21 cellular contexts compared by ENCODE assay signal in genomic region chr22:25409240-25409639, GRCh38.
DNase-seq lines count a peak whose midpoint lies in the region; ATAC-seq, FAIRE-seq and TF ChIP-seq lines count a peak whose summit lies in the region.
"Had no signal": no experiment of that assay in that cellular context is flagged by ENCODE, and none has a peak within 500 bp of the region (broad histone marks: within the 10 kb centered on the region; RNA-seq: fewer than 3 reads in every experiment).

No MANE protein-coding gene starts in this region.

- TF ChIP-seq RAD21 in HepG2 (CRISPR knock-in tag; IDR thresholded peaks at IDR 0.05), result no peak

- H3K4me3 Mint-ChIP-seq in WTC11, result no peak overlapping the region
- H3K4me3 Mint-ChIP-seq: CD8-positive, alpha-beta T cell had no signal

- H3K27me3 ChIP-seq in right lobe of liver, result no peaks in the 10 kb centered on the region
- H3K27me3 ChIP-seq in HepG2 (ENCODE audit: control insufficient read depth in 1 of 2, insufficient read depth in 2 of 2, low read length in 2 of 2), result peaks cover 1 to 14% of the 10 kb centered on the region in 2 experiments; a peak in 2 of 5 replicates
- H3K27me3 ChIP-seq in left ventricle myocardium inferior (ENCODE audit: low read depth), result no peaks in the 10 kb centered on the region
- H3K27me3 ChIP-seq: BLaER1 treated with 17β-estradiol and CSF1 and Interleukin-3, amounts not matched to agents 10 nM and 100 nM had no signal

- no peak overlapping the region for H3K4me3 ChIP-seq in right lobe of liver
- H3K4me3 ChIP-seq in HepG2 (replicated peaks in 1 of 3; ENCODE audit: insufficient read depth in 1 of 3, low read depth in 2 of 3, low read length in 3 of 3), result no peak overlapping the region
- no peak overlapping the region for H3K4me3 ChIP-seq in left ventricle myocardium inferior
- H3K4me3 ChIP-seq: A549; BLaER1 treated with 17β-estradiol and CSF1 and Interleukin-3, amounts not matched to agents 10 nM and 100 nM; GM12878; GM23248 had no signal

- H3K79me2 ChIP-seq in HepG2 (ENCODE audit: insufficient read depth, low read length), result peaks cover 2% of the 10 kb centered on the region

- H3K9me3 Mint-ChIP-seq in WTC11, result 0 out of 2 replicates have a peak, but pooled peaks cover 4% of the 10 kb centered on the region

- BruUV-seq in HepG2 (replicated peaks; lab: Mats Ljungman, UMichigan), result no TSS peak

- in situ Hi-C loops in HepG2 (cut with HindIII; ENCODE audit: extremely low pct_ligation_motif_present, low pct_unique_long_range_greater_than_20kb), result no loop called here

- H3K4me1 Mint-ChIP-seq in WTC11, result peaks cover 12% of the 10 kb centered on the region

- H3K4me1 ChIP-seq in right lobe of liver (peaks cover 0 to 7% (median 0%) of the 10 kb centered on the region in 4 donors), HepG2 (ENCODE audit: insufficient read depth, low read length) (peaks cover 33% of the 10 kb centered on the region), left ventricle myocardium inferior (peaks cover 16% of the 10 kb centered on the region)
- H3K4me1 ChIP-seq: A549 had no signal

- 0 out of 2 replicates have a peak, but pooled peaks cover 3% of the 10 kb centered on the region for H3K36me3 Mint-ChIP-seq in WTC11

- TF ChIP-seq POLR2A in right lobe of liver (IDR thresholded peaks at IDR 0.05) (no peak), HepG2 (IDR thresholded peaks at IDR 0.05; ENCODE audit: insufficient read depth in 1 of 2, low read depth in 2 of 2, low read length in 2 of 2) (no peak)

- DNase-seq in right lobe of liver (no peak), HepG2 (ENCODE audit: low spot score) (no peak), left ventricle myocardium inferior (peak; percentile 43), posterior vena cava (ENCODE audit: low spot score) (peak; percentile 45), T-helper 2 cell (no peak), WTC11 (ENCODE audit: low spot score) (no peak), SW480 (ENCODE audit: low spot score) (no peak)
- DNase-seq: Calu3; CD8-positive, alpha-beta T cell; DMS53; EL; GM23248; HCEC 1CT; NCI-H1105; NCI-H1694; SHP77 had no signal

- CTCF ChIA-PET in HepG2 (lab: Yijun Ruan, JAX; ENCODE audit: low intra/inter-chr PET ratio, low total read pairs) (no interaction called here), WTC11 (lab: Charles Lee) (interaction anchor here (0.8 to 0.9 kb wide), 2 partner anchors 17 to 35 kb away, joined by 3 to 4 read pairs; no protein-coding TSS in a partner anchor)

- H3K4me2 ChIP-seq in HepG2 (ENCODE audit: low read depth, low read length), result no peak overlapping the region
- H3K4me2 ChIP-seq: A549 had no signal

- H3K27ac ChIP-seq in right lobe of liver (no peak overlapping the region), HepG2 (ENCODE audit: extremely low read length, insufficient read depth, low read length) (no peak overlapping the region), left ventricle myocardium inferior (replicated peaks) (no peak overlapping the region)
- H3K27ac ChIP-seq: A549; BLaER1 treated with 17β-estradiol and CSF1 and Interleukin-3, amounts not matched to agents 10 nM and 100 nM; GM23248 had no signal

- no peak overlapping the region for H3K27ac Mint-ChIP-seq in WTC11
- H3K27ac Mint-ChIP-seq: CD8-positive, alpha-beta T cell had no signal

- no peak overlapping the region for H3K9ac ChIP-seq in HepG2 (ENCODE audit: insufficient read depth, low read depth, low read length)
- H3K9ac ChIP-seq: BLaER1 treated with 17β-estradiol and CSF1 and Interleukin-3, amounts not matched to agents 10 nM and 100 nM; GM23248 had no signal

- WGBS in right lobe of liver (ENCODE audit: insufficient coverage, low coverage, low lambda C conversion rate, missing lambda C conversion rate), result 83% methylated on average over 1 of the region's 3 CpGs
- 33% methylated on average over 1 of the region's 3 CpGs for WGBS in HepG2 (ENCODE audit: low lambda C conversion rate)

- POLR2A ChIA-PET in HepG2 (lab: Yijun Ruan, JAX) (no interaction called here), WTC11 (lab: Charles Lee) (no interaction called here)

- intact Hi-C loops in right lobe of liver (cut with DNase I), result no loop called here
- intact Hi-C loops in HepG2 (cut with micrococcal nuclease; ENCODE audit: unreplicated experiment), result no loop called here
- intact Hi-C loops in left ventricle myocardium inferior (cut with micrococcal nuclease), result no loop called here
- intact Hi-C loops in posterior vena cava (cut with DNase I), result no loop called here

- H2AFZ ChIP-seq in HepG2 (ENCODE audit: low read length), result no peak overlapping the region
- H2AFZ ChIP-seq: GM23248 had no signal

- H3K9me3 ChIP-seq in right lobe of liver (no peaks in the 10 kb centered on the region), HepG2 (ENCODE audit: low read length) (peaks cover 6% of the 10 kb centered on the region), left ventricle myocardium inferior (replicated peaks) (peaks cover 4% of the 10 kb centered on the region)
- H3K9me3 ChIP-seq: A549 had no signal

- no peak for TF ChIP-seq CTCF in right lobe of liver (IDR thresholded peaks at IDR 0.05)
- no peak for TF ChIP-seq CTCF in HepG2 (CRISPR knock-in tag; IDR thresholded peaks at IDR 0.05)
- TF ChIP-seq CTCF in left ventricle myocardium inferior (IDR thresholded peaks at IDR 0.05; ENCODE audit: borderline replicate concordance), result no peak
- no peak for TF ChIP-seq CTCF in WTC11 (IDR thresholded peaks at IDR 0.05)

- FAIRE-seq in HepG2 (lab: Jason Lieb, UNC), result no peak
- FAIRE-seq: A549, GM12878, GM19239, RCC 7860 had no signal

- no peaks in the 10 kb centered on the region for H4K20me1 ChIP-seq in HepG2 (ENCODE audit: insufficient read depth, low read length)

- H3K36me3 ChIP-seq in right lobe of liver, result no peaks in the 10 kb centered on the region
- H3K36me3 ChIP-seq in HepG2 (replicated peaks in 1 of 2; ENCODE audit: control insufficient read depth in 1 of 2, insufficient read depth in 2 of 2, low read length in 2 of 2), result no peaks in the 10 kb centered on the region
- H3K36me3 ChIP-seq in left ventricle myocardium inferior, result no peaks in the 10 kb centered on the region
- H3K36me3 ChIP-seq: BLaER1 treated with 17β-estradiol and CSF1 and Interleukin-3, amounts not matched to agents 10 nM and 100 nM had no signal

- TF ChIP-seq EP300 in HepG2 (IDR thresholded peaks at IDR 0.05; ENCODE audit: low read depth in 2 of 2, low read length in 2 of 2), result no peak
- TF ChIP-seq EP300 in HepG2 (CRISPR knock-in tag; IDR thresholded peaks at IDR 0.05; ENCODE audit: borderline replicate concordance), result no peak

- peaks cover 19% of the 10 kb centered on the region for H3K27me3 Mint-ChIP-seq in WTC11 (ENCODE audit: low read depth)

- peak; percentile 3 to 65 (median 29) for ATAC-seq in right lobe of liver
- ATAC-seq in HepG2, result no peak
- ATAC-seq in WTC11, result no peak
- ATAC-seq: A549; CD8-positive, alpha-beta T cell; GM12878 had no signal

TF ChIP-seq in HepG2, 621 proteins besides CTCF, POLR2A, EP300 and RAD21:
- TF ChIP-seq SP2 (CRISPR knock-in tag; IDR thresholded peaks at IDR 0.05) (no peak), ZNF589 (CRISPR knock-in tag; conservative IDR thresholded peaks at IDR 0.05) (no peak)
TF ChIP-seq in HepG2: peak in this region for 0.

TF ChIP-seq in WTC11, 78 proteins besides CTCF, POLR2A, EP300 and RAD21:
- TF ChIP-seq ZNF219 (CRISPR knock-in tag; IDR thresholded peaks at IDR 0.05; ENCODE audit: borderline replicate concordance) (no peak), FOXP4 (CRISPR knock-in tag; IDR thresholded peaks at IDR 0.05) (no peak), HMGA2 (CRISPR knock-in tag; IDR thresholded peaks at IDR 0.05) (no peak), ETV6 (CRISPR knock-in tag; IDR thresholded peaks at IDR 0.05) (no peak), ZMAT4 (CRISPR knock-in tag; IDR thresholded peaks at IDR 0.05) (no peak), MXD4 (CRISPR knock-in tag; IDR thresholded peaks at IDR 0.05; ENCODE audit: borderline replicate concordance) (no peak), GRHL2 (CRISPR knock-in tag; IDR thresholded peaks at IDR 0.05; ENCODE audit: insufficient replicate concordance, severe bottlenecking) (no peak), IRF2 (CRISPR knock-in tag; IDR thresholded peaks at IDR 0.05; ENCODE audit: borderline replicate concordance, low read depth) (no peak), MYBL2 (CRISPR knock-in tag; IDR thresholded peaks at IDR 0.05) (no peak), ZNF121 (CRISPR knock-in tag; IDR thresholded peaks at IDR 0.05) (no peak), ZBTB21 (CRISPR knock-in tag; IDR thresholded peaks at IDR 0.05; ENCODE audit: borderline replicate concordance) (no peak), TCF7 (CRISPR knock-in tag; IDR thresholded peaks at IDR 0.05; ENCODE audit: low read depth) (no peak)
- TF ChIP-seq, protein P1, sequence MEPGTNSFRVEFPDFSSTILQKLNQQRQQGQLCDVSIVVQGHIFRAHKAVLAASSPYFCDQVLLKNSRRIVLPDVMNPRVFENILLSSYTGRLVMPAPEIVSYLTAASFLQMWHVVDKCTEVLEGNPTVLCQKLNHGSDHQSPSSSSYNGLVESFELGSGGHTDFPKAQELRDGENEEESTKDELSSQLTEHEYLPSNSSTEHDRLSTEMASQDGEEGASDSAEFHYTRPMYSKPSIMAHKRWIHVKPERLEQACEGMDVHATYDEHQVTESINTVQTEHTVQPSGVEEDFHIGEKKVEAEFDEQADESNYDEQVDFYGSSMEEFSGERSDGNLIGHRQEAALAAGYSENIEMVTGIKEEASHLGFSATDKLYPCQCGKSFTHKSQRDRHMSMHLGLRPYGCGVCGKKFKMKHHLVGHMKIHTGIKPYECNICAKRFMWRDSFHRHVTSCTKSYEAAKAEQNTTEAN (CRISPR knock-in tag; IDR thresholded peaks at IDR 0.05), result no peak

Comparison
In these comparisons a context has a peak if more than half of its experiments do, and no peak if none do; other contexts are left out.
1. ATAC-seq: peak in right lobe of liver (4 of 4); none in HepG2 (single experiment) and WTC11 (single experiment).
2. DNase-seq: peak in left ventricle myocardium inferior (single experiment) and posterior vena cava (single experiment); none in right lobe of liver (0 of 3), HepG2 (single experiment), T-helper 2 cell (0 of 5), WTC11 (single experiment) and SW480 (single experiment).